28 cellular contexts compared by ENCODE assay signal in genomic region chr4:107856901-107857300, GRCh38. TPM values are rescaled to one million over a fixed set of nuclear protein-coding genes. Genes with fewer than 3 reads are reported as not detected.
DNase-seq lines count a peak whose midpoint lies in the region; ATAC-seq, FAIRE-seq and TF ChIP-seq lines count a peak whose summit lies in the region.
"Had no signal": no experiment of that assay in that cellular context is flagged by ENCODE, and none has a peak within 500 bp of the region (broad histone marks: within the 10 kb centered on the region; RNA-seq: fewer than 3 reads in every experiment).

No MANE protein-coding gene starts in this region.

- H3K9ac ChIP-seq in adipocyte (ENCODE audit: low read length) (no peak overlapping the region), H9 (ENCODE audit: extremely low read depth, insufficient read length, low read length) (no peak overlapping the region)
- H3K9ac ChIP-seq: KMS-11 had no signal

- no peak overlapping the region for H2BK20ac ChIP-seq in H9 (ENCODE audit: low read depth, low read length, poor library complexity, severe bottlenecking)

- no peak for DNase-seq in GM19239 (ENCODE audit: insufficient read length, low spot score)
- peak; percentile 35 for DNase-seq in LHCN-M2 (ENCODE audit: low read depth)
- peak; percentile 39 for DNase-seq in adipocyte (ENCODE audit: low read depth)
- peak; percentile 34 for DNase-seq in myocyte (ENCODE audit: low read depth)
- DNase-seq in H9, result no peak
- DNase-seq in NAMALWA (ENCODE audit: low spot score), result no peak
- DNase-seq: CD8-positive, alpha-beta memory T cell; DMS79 treated with DMSO at 0.1 percent for 48 hours; GF-D8; NCI-H1092; NCI-H1417 treated with DMSO at 0.1 percent for 48 hours; NCI-H1694 treated with DMSO at 0.1 percent for 48 hours; NCI-H2081 treated with DMSO at 0.1 percent for 48 hours; NCI-H446; NCI-H524 treated with DMSO at 0.1 percent for 48 hours; NCI-H82; NK-92 treated with Interleukin-12 subunit alpha and Interleukin-12 subunit beta, amount 100 ng/mL, for 24 hours; PC-3 had no signal

- no peak overlapping the region for H3T11ph ChIP-seq in H9 (ENCODE audit: low read length)

- FAIRE-seq in GM19239 (lab: Jason Lieb, UNC), result peak; percentile 8
- FAIRE-seq: GM12891, H1 had no signal

- no peak overlapping the region for H2AK5ac ChIP-seq in H9 (ENCODE audit: insufficient read length, low read length)

- H3K4me1 ChIP-seq in adipocyte (ENCODE audit: control insufficient read depth, insufficient read depth, low read length) (peaks cover 42% of the 10 kb centered on the region), H9 (ENCODE audit: insufficient read depth, low read length) (peaks cover 5% of the 10 kb centered on the region; the same call in 1 of the 2 replicates)

- no peak overlapping the region for H2BK15ac ChIP-seq in H9 (ENCODE audit: low read depth, low read length)

- no peak overlapping the region for H4K8ac ChIP-seq in H9 (replicated peaks; ENCODE audit: insufficient read length, low read depth, low read length)

- H2BK120ac ChIP-seq in H9 (ENCODE audit: low read depth, low read length, poor library complexity, severe bottlenecking), result no peak overlapping the region

- H3K27me3 ChIP-seq in adipocyte (replicated peaks; ENCODE audit: control insufficient read depth, insufficient read depth, low read length), result no peaks in the 10 kb centered on the region
- H3K27me3 ChIP-seq in H9 (ENCODE audit: insufficient read depth, low read length), result no peaks in the 10 kb centered on the region
- H3K27me3 ChIP-seq: SJSA1 had no signal

- no peak overlapping the region for H3K4me3 ChIP-seq in adipocyte (ENCODE audit: low read length)
- H3K4me3 ChIP-seq: SJSA1 had no signal

- H4K91ac ChIP-seq in H9 (ENCODE audit: insufficient read length, low read depth, low read length), result no peak overlapping the region

- no peaks in the 10 kb centered on the region for H3K79me1 ChIP-seq in H9 (ENCODE audit: insufficient read depth, low read depth, low read length, poor library complexity, severe bottlenecking)

- no peak overlapping the region for H3K18ac ChIP-seq in H9 (ENCODE audit: insufficient read length, low read depth, low read length)

- no peak for ATAC-seq in GM19023 (IDR thresholded peaks at IDR 0.05; ENCODE audit: unreplicated experiment)
- ATAC-seq: HCT116, PC-3 had no signal

- no peaks in the 10 kb centered on the region for H4K20me1 ChIP-seq in H9 (ENCODE audit: control insufficient read depth, insufficient read depth, insufficient read length)

- H2AFZ ChIP-seq in H9 (ENCODE audit: low read length), result no peak overlapping the region

- H3K27ac ChIP-seq in H9 (ENCODE audit: insufficient read length, low read depth, low read length), result no peak overlapping the region
- H3K27ac ChIP-seq: C4-2B, HL-60, KMS-11, SJSA1 had no signal

- no peak overlapping the region for H2BK12ac ChIP-seq in H9 (ENCODE audit: insufficient read length, low read depth, low read length)

- H3K4me1 Mint-ChIP-seq in H9, result peaks cover 18 to 19% of the 10 kb centered on the region in 2 experiments
- H3K4me1 Mint-ChIP-seq: B cell; CD8-positive, alpha-beta memory T cell; IgD-negative memory B cell had no signal

- no peaks in the 10 kb centered on the region for H3K9me3 ChIP-seq in adipocyte (ENCODE audit: control insufficient read depth, low read length)
- no peaks in the 10 kb centered on the region for H3K9me3 ChIP-seq in H9 (ENCODE audit: control insufficient read depth, low read depth, low read length)
- H3K9me3 ChIP-seq: SJSA1 had no signal

- H3K36me3 Mint-ChIP-seq in H9 (ENCODE audit: insufficient read depth in 1 of 3, low read depth in 3 of 3), result no peaks in the 10 kb centered on the region
- H3K36me3 Mint-ChIP-seq: CD8-positive, alpha-beta memory T cell; IgD-negative memory B cell had no signal

- H3K9me3 Mint-ChIP-seq in H9, result no peaks in the 10 kb centered on the region
- H3K9me3 Mint-ChIP-seq: CD8-positive, alpha-beta memory T cell had no signal

- no peak for TF ChIP-seq CTCF in H9 (conservative IDR thresholded peaks at IDR 0.05)

- H3K56ac ChIP-seq in H9 (ENCODE audit: insufficient read length, low read depth, low read length), result no peak overlapping the region

- H4K5ac ChIP-seq in H9 (ENCODE audit: insufficient read length, low read depth, low read length), result no peak overlapping the region

- no peaks in the 10 kb centered on the region for H3K79me2 ChIP-seq in H9 (ENCODE audit: insufficient read depth, low read length)

- no peaks in the 10 kb centered on the region for H3K27me3 Mint-ChIP-seq in H9 (ENCODE audit: low read depth)

- H3K4me3 Mint-ChIP-seq in H9, result no peak overlapping the region
- H3K4me3 Mint-ChIP-seq: B cell; CD8-positive, alpha-beta memory T cell; IgD-negative memory B cell had no signal

- peaks cover 9% of the 10 kb centered on the region for H3K36me3 ChIP-seq in adipocyte (ENCODE audit: control insufficient read depth, insufficient read depth, low read length, severe bottlenecking)
- H3K36me3 ChIP-seq: SJSA1 had no signal

- H3K23me2 ChIP-seq in H9 (ENCODE audit: insufficient read length, low read depth, low read length, poor library complexity, severe bottlenecking), result no peaks in the 10 kb centered on the region

- H3K4me2 ChIP-seq in H9 (ENCODE audit: insufficient read depth, insufficient read length, low read length), result no peak overlapping the region
- H3K4me2 ChIP-seq: KMS-11 had no signal

- no peak overlapping the region for H2BK5ac ChIP-seq in H9 (ENCODE audit: insufficient read length, low read length)

- no peak overlapping the region for H3K14ac ChIP-seq in H9 (ENCODE audit: insufficient read depth, low read length)

- WGBS in H9 (ENCODE audit: extremely low coverage, insufficient read length, low lambda C conversion rate), result no CpG with 5 or more reads among the region's 1 CpG

- H3K27ac Mint-ChIP-seq in H9, result no peak overlapping the region
- H3K27ac Mint-ChIP-seq: B cell; CD8-positive, alpha-beta memory T cell; IgD-negative memory B cell had no signal

- no peak overlapping the region for H3K23ac ChIP-seq in H9 (ENCODE audit: insufficient read length, low read depth, low read length)

- no peak overlapping the region for H3K4ac ChIP-seq in H9 (ENCODE audit: low read depth, low read length)

RNA-seq across cellular contexts. Expression of gene SGMS2, which starts 32.2 kb away (rescaled TPM):
- total RNA-seq in LHCN-M2 (2014; rRNA removed) (80.2 and 98.9 TPM in 2 replicates), myocyte (76.4 and 103 TPM in 2 replicates), H9 (2021) (9.7 TPM in 2 replicates)
- 9.1 TPM for polyA plus RNA-seq in LHCN-M2 (2012)
- 14.9 TPM for polyA plus RNA-seq in myocyte (2012)
- total RNA-seq: B cell had no signal
- polyA plus RNA-seq: CD8-positive, alpha-beta memory T cell; IgD-negative memory B cell had no signal

Comparison
In these comparisons a context has a peak if more than half of its experiments do, and no peak if none do; other contexts are left out.
1. DNase-seq: peak in LHCN-M2 (single experiment), adipocyte (single experiment) and myocyte (single experiment); none in GM19239 (single experiment), H9 (single experiment) and NAMALWA (single experiment).